In genomic region chr1:48103495-48103894, GRCh38 we compare ENCODE assay signal across 21 cellular contexts.
"Had no signal": no experiment of that assay in that cellular context is flagged by ENCODE, and none has a peak within 500 bp of the region (broad histone marks: within the 10 kb centered on the region; RNA-seq: fewer than 3 reads in every experiment).

No MANE protein-coding gene starts in this region.

- DNase-seq: Kasumi-1, MM.1S, NCI-H1092 treated with DMSO at 0.1 percent for 48 hours, NCI-H1436, NCI-H187, NCI-H2029, NCI-H2081 treated with DMSO at 0.1 percent for 48 hours, NCI-H2171, NCI-H226, NCI-H446, NCI-H510A, NCI-H524 treated with DMSO at 0.1 percent for 48 hours, NCI-H69, NCI-H774, SHP77, SK-N-SH, SW 1271, T-cell had no signal

- ATAC-seq: T-cell had no signal

- FAIRE-seq: HTR-8/SVneo had no signal

- H3K27ac ChIP-seq: KMS-11, RWPE1 had no signal

- H3K9me3 ChIP-seq: SK-N-SH had no signal

- H3K4me2 ChIP-seq: KMS-11, SK-N-SH had no signal

- H3K9ac ChIP-seq: KMS-11, SK-N-SH had no signal
